19 cellular contexts compared by ENCODE assay signal in the genomic region with DNA sequence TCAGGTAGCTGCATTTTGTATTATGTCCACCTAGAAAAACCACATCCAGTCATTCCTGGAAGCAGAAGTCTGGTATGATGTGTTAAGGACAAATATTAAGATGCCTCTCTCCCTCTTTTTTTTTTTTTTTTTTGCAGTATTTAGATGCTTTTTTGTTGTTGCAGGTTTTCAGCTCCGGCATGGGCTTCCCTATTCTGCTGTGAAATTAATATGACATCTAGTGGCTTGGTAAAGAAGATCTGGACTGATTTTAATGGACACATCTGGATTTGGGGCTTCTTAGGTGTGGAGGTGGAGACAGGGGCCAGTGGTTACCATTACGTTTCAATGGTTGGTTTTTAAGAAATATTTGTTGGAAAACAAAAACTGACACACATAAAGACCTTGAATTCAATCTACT. TPM values are rescaled to one million over a fixed set of nuclear protein-coding genes. Genes with fewer than 3 reads are reported as not detected.
A peak's percentile ranks its signal among the peaks of the same experiment; 100 is the strongest.
DNase-seq lines count a peak whose midpoint lies in the region; TF ChIP-seq lines count a peak whose summit lies in the region.
"Had no signal": no experiment of that assay in that cellular context is flagged by ENCODE, and none has a peak within 500 bp of the region (broad histone marks: within the 10 kb centered on the region; RNA-seq: fewer than 3 reads in every experiment).

No MANE protein-coding gene starts in this region.

- H3K4me3 ChIP-seq in liver (ENCODE audit: low read depth in 1 of 3, low read length in 3 of 3) (no peak overlapping the region), neuronal stem cell (ENCODE audit: low read length in 2 of 2) (no peak overlapping the region)
- H3K4me3 ChIP-seq: Peyer's patch, suprapubic skin had no signal

- peaks cover 3% of the 10 kb centered on the region for H3K27me3 Mint-ChIP-seq in HFFc6 (ENCODE audit: insufficient read depth)
- H3K27me3 Mint-ChIP-seq: dendritic cell treated with granulocyte-macrophage colony-stimulating factor and Interleukin-4, amounts not matched to agents 40 ng/mL and 50 ng/mL, for 4 days had no signal

- H2BK15ac ChIP-seq in neuronal stem cell (ENCODE audit: low read length): no peak overlapping the region

- DNase-seq in DMS79 treated with DMSO at 0.1 percent for 48 hours (lab: John Stamatoyannopoulos, UW) (peak; percentile 32), DMS79 (lab: John Stamatoyannopoulos, UW) (no peak), HFFc6 (peak; percentile 18), amniotic epithelial cell (ENCODE audit: low read depth) (peak; percentile 36), neuronal stem cell (ENCODE audit: low spot score) (no peak), iPS-NIHi11 (ENCODE audit: low spot score) (no peak), head of caudate nucleus (no peak)
- DNase-seq: activated CD4-positive, CD25-positive, alpha-beta regulatory T cell treated with anti-CD3 and anti-CD28 coated beads, Interleukin-2, amount 50 U/mL, for 72 hours; activated naive CD8-positive, alpha-beta T cell treated with anti-CD3 and anti-CD28 coated beads, Interleukin-2, amount 10 ng/mL, durations not matched to agents 7 days and 5 days; activated T-cell treated with anti-CD3 and anti-CD28 coated beads, Interleukin-2, amount 50 U/mL, for 1 hour; NCI-H226; Peyer's patch; posterior cingulate gyrus had no signal

- no peak overlapping the region for H3K14ac ChIP-seq in neuronal stem cell (ENCODE audit: low read length)

- H3K9me3 ChIP-seq in liver (ENCODE audit: control insufficient read depth in 4 of 4, low read length in 3 of 4) (no peaks in the 10 kb centered on the region), neuronal stem cell (replicated peaks in 1 of 2; ENCODE audit: control insufficient read depth in 2 of 2, insufficient read depth in 1 of 2, low read depth in 1 of 2, low read length in 2 of 2) (no peaks in the 10 kb centered on the region)
- H3K9me3 ChIP-seq: Peyer's patch, suprapubic skin had no signal

- H3K4me1 ChIP-seq in liver (ENCODE audit: control insufficient read depth in 4 of 4, insufficient read depth in 4 of 4, low read length in 3 of 4) (peaks cover 0 to 3% (median 0%) of the 10 kb centered on the region in 4 donors), neuronal stem cell (ENCODE audit: control insufficient read depth in 2 of 2, insufficient read depth in 1 of 2, low read depth in 1 of 2, low read length in 2 of 2) (peaks cover 2 to 10% of the 10 kb centered on the region in 2 donors)
- H3K4me1 ChIP-seq: Peyer's patch, suprapubic skin had no signal

- no peak overlapping the region for H2BK120ac ChIP-seq in neuronal stem cell (ENCODE audit: low read depth, low read length)

- H3K27ac Mint-ChIP-seq in HFFc6: no peak overlapping the region
- H3K27ac Mint-ChIP-seq: activated naive CD8-positive, alpha-beta T cell treated with anti-CD3 and anti-CD28 coated beads, Interleukin-2, amount 10 ng/mL, durations not matched to agents 7 days and 5 days; dendritic cell treated with granulocyte-macrophage colony-stimulating factor and Interleukin-4, amounts not matched to agents 40 ng/mL and 50 ng/mL, for 4 days had no signal

- H3K27me3 ChIP-seq in liver (ENCODE audit: control insufficient read depth in 4 of 4, insufficient read depth in 4 of 4, low read length in 3 of 4): no peaks in the 10 kb centered on the region
- no peaks in the 10 kb centered on the region for H3K27me3 ChIP-seq in neuronal stem cell (ENCODE audit: control insufficient read depth in 3 of 3, insufficient read depth in 3 of 3, low read depth in 1 of 3, low read length in 3 of 3)
- H3K27me3 ChIP-seq: Peyer's patch, suprapubic skin had no signal

- no peaks in the 10 kb centered on the region for H3K36me3 Mint-ChIP-seq in HFFc6 (ENCODE audit: low read depth)
- H3K36me3 Mint-ChIP-seq: activated naive CD8-positive, alpha-beta T cell treated with anti-CD3 and anti-CD28 coated beads, Interleukin-2, amount 10 ng/mL, durations not matched to agents 7 days and 5 days had no signal

- peak; percentile 49 to 54 for TF ChIP-seq RAD21 in liver (IDR thresholded peaks at IDR 0.05)

- no peak; the same call in 1 of the 2 replicates for TF ChIP-seq CTCF in HFFc6 (IDR thresholded peaks at IDR 0.05)
- TF ChIP-seq CTCF in liver (IDR thresholded peaks at IDR 0.05; ENCODE audit: low read depth, low read length, missing input control): no peak

- no peak overlapping the region for H4K91ac ChIP-seq in neuronal stem cell (ENCODE audit: low read depth, low read length, poor library complexity)

- H3K4ac ChIP-seq in neuronal stem cell (ENCODE audit: low read length): no peak overlapping the region

- H3K27ac ChIP-seq in liver (ENCODE audit: low read depth in 1 of 2, low read length in 2 of 2) (no peak overlapping the region), neuronal stem cell (replicated peaks; ENCODE audit: low read length) (no peak overlapping the region)
- H3K27ac ChIP-seq: Peyer's patch, suprapubic skin had no signal

- H3K79me1 ChIP-seq in neuronal stem cell (ENCODE audit: low read depth, low read length): no peaks in the 10 kb centered on the region

- no peak overlapping the region for H2AFZ ChIP-seq in neuronal stem cell (ENCODE audit: low read length)

- H2BK5ac ChIP-seq in neuronal stem cell (ENCODE audit: low read length): no peak overlapping the region

- H4K8ac ChIP-seq in neuronal stem cell (ENCODE audit: low read depth, low read length): no peak overlapping the region

- no peak overlapping the region for H3K4me3 Mint-ChIP-seq in HFFc6
- H3K4me3 Mint-ChIP-seq: activated naive CD8-positive, alpha-beta T cell treated with anti-CD3 and anti-CD28 coated beads, Interleukin-2, amount 10 ng/mL, durations not matched to agents 7 days and 5 days; dendritic cell treated with granulocyte-macrophage colony-stimulating factor and Interleukin-4, amounts not matched to agents 40 ng/mL and 50 ng/mL, for 4 days had no signal

- no peaks in the 10 kb centered on the region for H3K36me3 ChIP-seq in liver (ENCODE audit: control insufficient read depth in 4 of 4, insufficient read depth in 3 of 4, low read depth in 1 of 4, low read length in 3 of 4)
- H3K36me3 ChIP-seq in neuronal stem cell (replicated peaks in 1 of 2; ENCODE audit: control insufficient read depth in 2 of 2, insufficient read depth in 2 of 2, low read length in 2 of 2): no peaks in the 10 kb centered on the region
- H3K36me3 ChIP-seq: Peyer's patch, suprapubic skin had no signal

- H3K4me1 Mint-ChIP-seq in HFFc6 (ENCODE audit: low read depth): no peaks in the 10 kb centered on the region

- H2AK5ac ChIP-seq in neuronal stem cell (ENCODE audit: low read depth, low read length): no peak overlapping the region

- WGBS in liver: 70% methylated on average over 2 of the region's 2 CpGs
- WGBS in neuronal stem cell (ENCODE audit: extremely low coverage in 2 of 2, insufficient read length in 2 of 2, insufficient replicate concordance in 1 of 2), 2 donors: no CpG with 5 or more reads among the region's 2 CpGs

- H3K9me3 Mint-ChIP-seq in HFFc6: no peaks in the 10 kb centered on the region
- H3K9me3 Mint-ChIP-seq: activated naive CD8-positive, alpha-beta T cell treated with anti-CD3 and anti-CD28 coated beads, Interleukin-2, amount 10 ng/mL, durations not matched to agents 7 days and 5 days; dendritic cell treated with granulocyte-macrophage colony-stimulating factor and Interleukin-4, amounts not matched to agents 40 ng/mL and 50 ng/mL, for 4 days had no signal

- H3K4me2 ChIP-seq in neuronal stem cell (ENCODE audit: insufficient read depth, low read length, poor library complexity, severe bottlenecking): no peak overlapping the region

- intact Hi-C loops in head of caudate nucleus (cut with DNase I): loop anchor here (5.0 kb wide), 1 partner anchor 191 kb away; no protein-coding TSS in a partner anchor

- no peak overlapping the region for H2BK12ac ChIP-seq in neuronal stem cell (ENCODE audit: low read length)

- H3K18ac ChIP-seq in neuronal stem cell (ENCODE audit: low read length): no peak overlapping the region

- H3K23ac ChIP-seq in neuronal stem cell (ENCODE audit: low read depth, low read length, poor library complexity): no peak overlapping the region

- H3K9ac ChIP-seq in liver (ENCODE audit: low read depth in 1 of 2, low read length in 2 of 2) (no peak overlapping the region), neuronal stem cell (ENCODE audit: low read depth, low read length, poor library complexity) (no peak overlapping the region)

TF ChIP-seq in liver, 16 proteins besides CTCF, POLR2A, EP300 and RAD21 (continues in another document):
- TF ChIP-seq HNF4G (IDR thresholded peaks at IDR 0.05): no peak
- no peak for TF ChIP-seq REST (IDR thresholded peaks at IDR 0.05)
- TF ChIP-seq SP1 (IDR thresholded peaks at IDR 0.05): no peak

RNA-seq across cellular contexts. Expression of gene RASSF10, which starts 47.5 kb away (rescaled TPM):
- total RNA-seq in HFFc6 (2021; fragmentation: NEBNext Ultra II Directional; extraction: Animal tissue kit (Norgen Biotek cat#: 25700)): not detected
- 1 to 10 TPM in 1 of 2 donors, under 1 TPM in 1; 0.08 to 1.9 TPM for total RNA-seq in liver
- under 1 TPM in 1 of 2 donors, not detected in 1; 0.03 TPM for polyA plus RNA-seq in liver
- polyA plus RNA-seq in neuronal stem cell (2013, experiment 1 of 2): 2.1 TPM
- 2.2 TPM for polyA plus RNA-seq in neuronal stem cell (2013, experiment 2 of 2)
- total RNA-seq: A172; activated naive CD8-positive, alpha-beta T cell treated with anti-CD3 and anti-CD28 coated beads, Interleukin-2, amount 10 ng/mL, durations not matched to agents 7 days and 5 days; mononuclear cell; T-helper 1 cell treated with Interleukin-12 subunit alpha and Interleukin-12 subunit beta and Interleukin-4 antibody, amounts not matched to agents 30 ng/mL and 1 ng/mL, for 36 hours had no signal

Comparison
In these comparisons a context has a peak if more than half of its experiments do, and no peak if none do; other contexts are left out.
1. DNase-seq: peak in DMS79 treated with DMSO at 0.1 percent for 48 hours (single experiment), HFFc6 (single experiment) and amniotic epithelial cell (single experiment); none in DMS79 (single experiment), neuronal stem cell (single experiment), iPS-NIHi11 (single experiment) and head of caudate nucleus (0 of 42).